ENCODE assay signal across 17 cellular contexts in genomic region chr16:50598936-50599361, GRCh38. TPM values are rescaled to one million over a fixed set of nuclear protein-coding genes. Genes with fewer than 3 reads are reported as not detected.
DNase-seq lines count a peak whose midpoint lies in the region; ATAC-seq and TF ChIP-seq lines count a peak whose summit lies in the region.
"Had no signal": no experiment of that assay in that cellular context is flagged by ENCODE, and none has a peak within 500 bp of the region (broad histone marks: within the 10 kb centered on the region; RNA-seq: fewer than 3 reads in every experiment).

No MANE protein-coding gene starts in this region.

- H3K18ac ChIP-seq in trophoblast cell (ENCODE audit: low read length), result no peak overlapping the region

- no peak overlapping the region for H4K12ac ChIP-seq in trophoblast cell (ENCODE audit: low read depth, low read length)

- no peak overlapping the region for H2AK5ac ChIP-seq in trophoblast cell (ENCODE audit: low read length)

- H3K9me3 ChIP-seq in gastroesophageal sphincter (no peaks in the 10 kb centered on the region), trophoblast cell (ENCODE audit: insufficient read depth, low read depth, low read length) (peaks cover 4% of the 10 kb centered on the region), thoracic aorta (no peaks in the 10 kb centered on the region)

- H3K4me1 ChIP-seq in gastroesophageal sphincter (peaks cover 11 to 92% (median 46%) of the 10 kb centered on the region in 3 donors), trophoblast cell (ENCODE audit: control insufficient read depth in 1 of 2, insufficient read depth in 2 of 2, low read length in 2 of 2) (peaks cover 36 to 53% of the 10 kb centered on the region in 2 experiments), thoracic aorta (ENCODE audit: control insufficient read depth in 1 of 2, low read depth in 2 of 2) (peaks cover 41 to 67% of the 10 kb centered on the region in 2 donors)

- no peak overlapping the region for H2BK12ac ChIP-seq in trophoblast cell (ENCODE audit: low read length)

- WGBS in gastroesophageal sphincter (ENCODE audit: low coverage in 1 of 2), 2 donors, result 67 to 80% methylated on average over 1 to 3 of the region's 8 CpGs
- WGBS in trophoblast cell (ENCODE audit: extremely low coverage, insufficient coverage, insufficient read length), result no CpG with 5 or more reads among the region's 8 CpGs

- no peak overlapping the region for H2AFZ ChIP-seq in trophoblast cell (ENCODE audit: insufficient read depth, low read length, poor library complexity)

- DNase-seq in left ventricle myocardium superior (peak; percentile 25), Right ventricle myocardium inferior (ENCODE audit: missing footprints) (no peak), trophoblast cell (no peak), thoracic aorta (ENCODE audit: low spot score) (no peak), AG20443 (ENCODE audit: low spot score) (no peak), medulla oblongata (ENCODE audit: extremely low spot score) (no peak)
- DNase-seq: EL, NCI-H1048, NCI-H146, NCI-H2081, NCI-H748 treated with DMSO at 0.1 percent for 48 hours, OCI-M1, RPMI8226 had no signal

- peaks cover 7% of the 10 kb centered on the region for H3K79me1 ChIP-seq in trophoblast cell (ENCODE audit: low read length)

- H3K36me3 ChIP-seq in gastroesophageal sphincter (no peaks in the 10 kb centered on the region), trophoblast cell (ENCODE audit: control insufficient read depth in 1 of 2, insufficient read depth in 2 of 2, low read length in 2 of 2) (no peaks in the 10 kb centered on the region), thoracic aorta (no peaks in the 10 kb centered on the region)

- H3K4me2 ChIP-seq in trophoblast cell (ENCODE audit: low read length), result no peak overlapping the region
- H3K4me2 ChIP-seq: KMS-11 had no signal

- no peaks in the 10 kb centered on the region for H3K79me2 ChIP-seq in trophoblast cell (ENCODE audit: control insufficient read depth, insufficient read depth, low read length, poor library complexity)

- no peak for TF ChIP-seq POLR2A in gastroesophageal sphincter (IDR thresholded peaks at IDR 0.05)

- H2BK5ac ChIP-seq in trophoblast cell (ENCODE audit: low read depth, low read length, poor library complexity), result no peak overlapping the region

- H4K91ac ChIP-seq in trophoblast cell (ENCODE audit: low read depth, low read length), result no peak overlapping the region

- H4K8ac ChIP-seq in trophoblast cell (ENCODE audit: low read depth, low read length), result no peak overlapping the region

- H3K27me3 ChIP-seq in gastroesophageal sphincter (no peaks in the 10 kb centered on the region), trophoblast cell (ENCODE audit: insufficient read depth, low read length) (no peaks in the 10 kb centered on the region), thoracic aorta (replicated peaks; ENCODE audit: insufficient read depth) (no peaks in the 10 kb centered on the region)

- no peak for TF ChIP-seq CTCF in gastroesophageal sphincter (IDR thresholded peaks at IDR 0.05)
- TF ChIP-seq CTCF in thoracic aorta (IDR thresholded peaks at IDR 0.05), result no peak

- no peak overlapping the region for H3K4ac ChIP-seq in trophoblast cell (ENCODE audit: low read depth, low read length)

- H3K14ac ChIP-seq in trophoblast cell (ENCODE audit: low read length), result peak overlapping the region; percentile 12

- no peak overlapping the region for H2BK120ac ChIP-seq in trophoblast cell (ENCODE audit: insufficient read depth, low read length, poor library complexity)

- H3K23ac ChIP-seq in trophoblast cell (ENCODE audit: low read length), result no peak overlapping the region

- intact Hi-C loops in left ventricle myocardium superior (cut with micrococcal nuclease), result no loop called here
- intact Hi-C loops in Right ventricle myocardium inferior (cut with DNase I), result no loop called here

- H3K9ac ChIP-seq in trophoblast cell (ENCODE audit: low read length), result no peak overlapping the region
- H3K9ac ChIP-seq: KMS-11 had no signal

- H3K4me3 ChIP-seq in gastroesophageal sphincter (no peak overlapping the region), trophoblast cell (ENCODE audit: low read depth, low read length) (no peak overlapping the region), thoracic aorta (no peak overlapping the region)

- ATAC-seq in left ventricle myocardium superior (peak; percentile 17), Right ventricle myocardium inferior (no peak), gastroesophageal sphincter (no peak), thoracic aorta (ENCODE audit: insufficient number of reproducible peaks, low FRiP score, low read depth) (no peak), HG03469 (IDR thresholded peaks at IDR 0.05; ENCODE audit: unreplicated experiment) (no peak)

- H3K27ac ChIP-seq in gastroesophageal sphincter, result peak overlapping the region in 3 of 4 donors; percentile 89 to 96 (median 91)
- no peak overlapping the region for H3K27ac ChIP-seq in trophoblast cell (ENCODE audit: low read depth, low read length)
- peak overlapping the region; percentile 64 to 92 for H3K27ac ChIP-seq in thoracic aorta
- H3K27ac ChIP-seq: C4-2B, KMS-11 had no signal

- TF ChIP-seq EP300 in gastroesophageal sphincter (IDR thresholded peaks at IDR 0.05), result no peak

RNA-seq across cellular contexts. Expression of gene NKD1, which starts 50.8 kb away (rescaled TPM):
- total RNA-seq in left ventricle myocardium superior (0.59 TPM), Right ventricle myocardium inferior (0.43 TPM), gastroesophageal sphincter (10 to 100 TPM; 27.7 to 69.2 (median 48.7) TPM), thoracic aorta (10 to 100 TPM; 30.2 to 41.7 TPM)
- polyA plus RNA-seq in trophoblast cell (2013), result 4.0 and 4.5 TPM in 2 replicates

Comparison
In these comparisons a context has a peak if more than half of its experiments do, and no peak if none do; other contexts are left out.
1. RNA of gene NKD1, which starts 50.8 kb away (total RNA-seq): 27.7 to 69.2 TPM in gastroesophageal sphincter and 30.2 to 41.7 TPM in thoracic aorta; 0.59 TPM in left ventricle myocardium superior (single experiment) and 0.43 TPM in Right ventricle myocardium inferior (single experiment); every median in the first group is over 10 times any median in the second.